Comparison of ENCODE assay signal across 17 cellular contexts in the genomic region with DNA sequence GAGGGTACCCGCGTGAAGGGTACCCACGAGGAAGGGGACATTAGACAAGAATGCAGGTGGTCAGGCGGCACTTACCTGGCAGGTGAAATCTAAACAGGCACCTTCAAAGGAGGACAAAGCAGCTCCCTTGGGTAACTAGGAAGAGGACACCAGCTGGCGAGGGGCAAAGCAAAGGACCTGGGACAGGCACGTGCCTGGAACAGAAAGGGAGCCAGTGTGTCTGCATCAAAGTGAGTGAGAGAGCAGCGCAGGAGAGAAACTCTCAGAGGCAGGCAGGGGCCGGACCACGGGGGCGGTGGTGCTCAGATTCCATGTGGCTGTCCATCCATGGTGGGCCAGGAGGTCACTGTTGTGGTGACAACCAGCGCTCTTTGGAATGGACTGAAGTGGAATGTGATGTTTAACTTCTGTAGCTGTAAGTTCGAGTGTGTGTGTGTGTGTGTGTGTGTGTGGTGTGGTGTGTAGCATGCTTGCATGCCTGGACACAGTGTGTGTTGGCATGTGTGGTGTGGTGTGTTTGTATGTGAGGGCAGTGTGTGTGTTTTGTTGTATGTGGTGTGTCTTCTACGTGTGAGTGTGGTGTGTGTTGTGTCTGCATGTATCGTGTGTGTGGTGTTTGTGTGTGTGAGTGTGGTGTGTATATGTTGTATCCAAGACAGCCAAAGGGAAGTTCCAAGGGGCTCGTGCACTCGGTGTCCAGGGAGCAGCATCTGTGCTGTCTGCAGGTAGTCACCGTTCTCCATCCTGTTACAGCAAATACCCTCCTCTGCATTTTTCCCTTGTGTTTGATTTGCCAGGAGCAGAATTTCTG.
A peak's percentile ranks its signal among the peaks of the same experiment; 100 is the strongest.
DNase-seq lines count a peak whose midpoint lies in the region; ATAC-seq and TF ChIP-seq lines count a peak whose summit lies in the region.
"Had no signal": no experiment of that assay in that cellular context is flagged by ENCODE, and none has a peak within 500 bp of the region (broad histone marks: within the 10 kb centered on the region; RNA-seq: fewer than 3 reads in every experiment).

No MANE protein-coding gene starts in this region.

- no peak overlapping the region for H3K9ac ChIP-seq in neural progenitor cell
- H3K9ac ChIP-seq: GM23248 had no signal

- no peaks in the 10 kb centered on the region for H3F3A ChIP-seq in neural progenitor cell (ENCODE audit: low read depth)

- H3K4me1 ChIP-seq in right atrium auricular region (no peaks in the 10 kb centered on the region), neural progenitor cell (no peaks in the 10 kb centered on the region), upper lobe of right lung (no peaks in the 10 kb centered on the region)

- H3K27ac ChIP-seq in right atrium auricular region = no peak overlapping the region
- no peak overlapping the region for H3K27ac ChIP-seq in neural progenitor cell
- H3K27ac ChIP-seq in upper lobe of right lung = no peak overlapping the region
- H3K27ac ChIP-seq: esophagus muscularis mucosa, GM23248, tibial nerve had no signal

- H3K27me3 Mint-ChIP-seq in neural progenitor cell (ENCODE audit: insufficient read depth, low read depth) = peaks cover 22% of the 10 kb centered on the region
- H3K27me3 Mint-ChIP-seq: activated naive CD8-positive, alpha-beta T cell treated with anti-CD3 and anti-CD28 coated beads, Interleukin-2, amount 50 U/mL, for 24 hours had no signal

- H4K20me1 ChIP-seq in neural progenitor cell (ENCODE audit: low read depth) = no peaks in the 10 kb centered on the region

- H3K4me2 ChIP-seq in neural progenitor cell = no peak overlapping the region

- H3K4me3 Mint-ChIP-seq in neural progenitor cell = peak overlapping the region; percentile 12
- H3K4me3 Mint-ChIP-seq: activated naive CD8-positive, alpha-beta T cell treated with anti-CD3 and anti-CD28 coated beads, Interleukin-2, amount 50 U/mL, for 24 hours; mesothelial cell of epicardium had no signal

- TF ChIP-seq CTCF in right atrium auricular region (IDR thresholded peaks at IDR 0.05) (no peak), neural progenitor cell (IDR thresholded peaks at IDR 0.05) (no peak), upper lobe of right lung (IDR thresholded peaks at IDR 0.05) (no peak)

- peaks cover 11% of the 10 kb centered on the region for H3K9me3 Mint-ChIP-seq in neural progenitor cell
- H3K9me3 Mint-ChIP-seq: activated naive CD8-positive, alpha-beta T cell treated with anti-CD3 and anti-CD28 coated beads, Interleukin-2, amount 50 U/mL, for 24 hours had no signal

- H3K36me3 ChIP-seq in right atrium auricular region (no peaks in the 10 kb centered on the region), neural progenitor cell (no peaks in the 10 kb centered on the region), upper lobe of right lung (no peaks in the 10 kb centered on the region)
- H3K36me3 ChIP-seq: esophagus muscularis mucosa, tibial nerve had no signal

- H3K27ac Mint-ChIP-seq in neural progenitor cell = peak overlapping the region; percentile 16
- H3K27ac Mint-ChIP-seq: activated naive CD8-positive, alpha-beta T cell treated with anti-CD3 and anti-CD28 coated beads, Interleukin-2, amount 50 U/mL, for 24 hours; mesothelial cell of epicardium had no signal

- peaks cover 13% of the 10 kb centered on the region for H3K4me1 Mint-ChIP-seq in neural progenitor cell
- H3K4me1 Mint-ChIP-seq: activated naive CD8-positive, alpha-beta T cell treated with anti-CD3 and anti-CD28 coated beads, Interleukin-2, amount 50 U/mL, for 24 hours had no signal

- no peak overlapping the region for H2AFZ ChIP-seq in neural progenitor cell (replicated peaks)
- H2AFZ ChIP-seq: GM23248 had no signal

- H3K9me3 ChIP-seq in right atrium auricular region = no peaks in the 10 kb centered on the region
- H3K9me3 ChIP-seq in neural progenitor cell (ENCODE audit: low read depth) = no peaks in the 10 kb centered on the region
- H3K9me3 ChIP-seq in upper lobe of right lung = no peaks in the 10 kb centered on the region
- H3K9me3 ChIP-seq: esophagus muscularis mucosa had no signal

- ATAC-seq in Right ventricle myocardium superior (ENCODE audit: poor library complexity) (no peak), upper lobe of right lung (no peak), HG03439 (IDR thresholded peaks at IDR 0.05; ENCODE audit: unreplicated experiment) (no peak)
- ATAC-seq: activated naive CD8-positive, alpha-beta T cell treated with anti-CD3 and anti-CD28 coated beads, Interleukin-2, amount 50 U/mL, for 24 hours had no signal

- DNase-seq in Right ventricle myocardium superior (peak; percentile 38), right atrium auricular region (ENCODE audit: low spot score) (no peak), glomerular visceral epithelial cell (ENCODE audit: extremely low spot score) (peak; percentile 38), neural progenitor cell (ENCODE audit: low spot score) (no peak), upper lobe of right lung (peak; percentile 64), foreskin melanocyte (no peak), NCI-H1048 (lab: John Stamatoyannopoulos, UW) (no peak)
- DNase-seq: activated naive CD8-positive, alpha-beta T cell treated with anti-CD3 and anti-CD28 coated beads, Interleukin-2, amount 50 U/mL, for 24 hours; GM23248; Kasumi-1; NCI-H1694; RPMI8226; stimulated activated CD4-positive, alpha-beta T cell treated with anti-CD3 and anti-CD28 coated beads, Interleukin-1b, Interleukin-23, amount 100 ng/mL, for 48 hours had no signal

- H3K36me3 Mint-ChIP-seq in neural progenitor cell = peaks cover 6% of the 10 kb centered on the region
- H3K36me3 Mint-ChIP-seq: mesothelial cell of epicardium had no signal

- no peaks in the 10 kb centered on the region for H3K27me3 ChIP-seq in right atrium auricular region
- no peaks in the 10 kb centered on the region for H3K27me3 ChIP-seq in neural progenitor cell
- H3K27me3 ChIP-seq in upper lobe of right lung = no peaks in the 10 kb centered on the region
- H3K27me3 ChIP-seq: esophagus muscularis mucosa, tibial nerve had no signal

- H3K4me3 ChIP-seq in right atrium auricular region (no peak overlapping the region), neural progenitor cell (no peak overlapping the region), upper lobe of right lung (no peak overlapping the region)
- H3K4me3 ChIP-seq: esophagus muscularis mucosa, GM23248, tibial nerve had no signal

- H3K79me2 ChIP-seq in neural progenitor cell (ENCODE audit: low read depth) = no peaks in the 10 kb centered on the region

- intact Hi-C loops in Right ventricle myocardium superior (cut with DNase I) (no loop called here), upper lobe of right lung (cut with DNase I) (no loop called here)

Comparison
In these comparisons a context has a peak if more than half of its experiments do, and no peak if none do; other contexts are left out.
1. DNase-seq: peak in Right ventricle myocardium superior (single experiment), glomerular visceral epithelial cell (single experiment) and upper lobe of right lung (single experiment); none in right atrium auricular region (single experiment), neural progenitor cell (single experiment), foreskin melanocyte (single experiment) and NCI-H1048 (single experiment).